13 cellular contexts compared by ENCODE assay signal in genomic region chr9:127262621-127263020, GRCh38.
"Had no signal": no experiment of that assay in that cellular context is flagged by ENCODE, and none has a peak within 500 bp of the region (broad histone marks: within the 10 kb centered on the region; RNA-seq: fewer than 3 reads in every experiment).

No MANE protein-coding gene starts in this region.

- ATAC-seq: activated CD4-positive, CD25-positive, alpha-beta regulatory T cell treated with anti-CD3 and anti-CD28 coated beads, Interleukin-2, amount 50 U/mL, for 24 hours; activated T-cell treated with anti-CD3 and anti-CD28 coated beads, Interleukin-2, amount 50 U/mL, for 72 hours; body of pancreas; foreskin keratinocyte; heart left ventricle had no signal

- H3K27me3 ChIP-seq: body of pancreas, foreskin keratinocyte, heart left ventricle, neural progenitor cell, ovary had no signal

- H3K4me3 ChIP-seq: body of pancreas, heart left ventricle, neural progenitor cell, ovary, smooth muscle cell had no signal

- H3K27ac Mint-ChIP-seq: activated CD4-positive, alpha-beta memory T cell treated with anti-CD3 and anti-CD28 coated beads for 36 hours; activated T-cell treated with anti-CD3 and anti-CD28 coated beads, Interleukin-2, amount 50 U/mL, for 72 hours had no signal

- H3K36me3 ChIP-seq: neural progenitor cell, ovary had no signal

- H3K9me3 ChIP-seq: body of pancreas, heart left ventricle, ovary had no signal

- H3K36me3 Mint-ChIP-seq: activated CD4-positive, alpha-beta memory T cell treated with anti-CD3 and anti-CD28 coated beads for 36 hours; neural progenitor cell had no signal

- H3K9me3 Mint-ChIP-seq: activated CD4-positive, alpha-beta memory T cell treated with anti-CD3 and anti-CD28 coated beads for 36 hours; activated T-cell treated with anti-CD3 and anti-CD28 coated beads, Interleukin-2, amount 50 U/mL, for 72 hours; neural progenitor cell had no signal

- H3K27me3 Mint-ChIP-seq: activated CD4-positive, alpha-beta memory T cell treated with anti-CD3 and anti-CD28 coated beads for 36 hours had no signal

- H3K4me3 Mint-ChIP-seq: activated CD4-positive, alpha-beta memory T cell treated with anti-CD3 and anti-CD28 coated beads for 36 hours; activated T-cell treated with anti-CD3 and anti-CD28 coated beads, Interleukin-2, amount 50 U/mL, for 72 hours; neural progenitor cell had no signal

- DNase-seq: activated CD4-positive, alpha-beta memory T cell treated with anti-CD3 and anti-CD28 coated beads for 36 hours; activated naive CD4-positive, alpha-beta T cell; activated T-cell treated with anti-CD3 and anti-CD28 coated beads, Interleukin-2, amount 50 U/mL, for 72 hours; body of pancreas; effector CD4-positive, alpha-beta T cell; foreskin keratinocyte; heart left ventricle; ovary; SIG-M5; T-helper 2 cell had no signal

- H3K27ac ChIP-seq: body of pancreas, foreskin keratinocyte, neural progenitor cell, ovary had no signal
